Comparison of ENCODE assay signal across 8 cellular contexts in the genomic region with DNA sequence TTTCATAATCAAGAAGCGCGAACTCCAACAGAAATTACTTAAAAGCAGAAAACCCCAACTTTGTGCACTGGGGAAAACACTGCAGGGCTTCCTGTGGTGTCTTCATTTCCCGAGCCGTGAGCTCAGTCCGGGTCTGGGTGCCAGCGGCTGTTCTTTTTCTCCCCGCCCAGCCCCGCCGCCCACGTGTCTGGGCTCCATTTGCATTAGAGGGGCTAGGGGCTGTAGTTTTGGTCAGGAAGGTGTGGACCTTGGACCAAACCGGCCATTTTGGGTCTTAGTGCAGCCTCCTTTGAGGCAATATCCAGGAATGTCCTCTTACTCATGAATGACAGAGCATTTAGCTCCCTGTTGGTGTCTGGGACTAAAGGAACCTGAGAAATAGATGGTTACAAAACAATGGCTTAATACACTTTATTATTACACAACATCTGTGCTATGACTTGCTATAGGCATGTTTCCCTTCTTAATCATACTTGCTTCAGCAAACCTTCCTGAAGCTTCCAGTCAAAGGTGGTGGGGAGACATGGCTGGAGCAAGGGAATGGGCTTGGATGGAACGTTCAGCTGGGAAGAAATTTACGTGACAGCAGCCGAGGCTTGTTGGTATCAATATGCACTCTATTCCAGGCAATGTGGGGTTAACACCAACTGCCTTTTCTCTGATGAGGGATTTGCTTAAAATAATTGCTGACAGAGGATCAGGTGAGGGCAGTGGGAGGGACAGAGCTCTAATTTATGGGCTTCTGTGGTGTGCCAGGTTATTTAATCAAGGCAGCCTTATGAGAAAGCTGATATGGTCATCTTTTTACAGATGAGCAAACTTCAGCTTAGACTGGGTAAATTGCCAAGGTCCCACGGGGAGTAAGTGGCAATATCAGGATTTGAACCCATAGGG. TPM values are rescaled to one million over a fixed set of nuclear protein-coding genes. Genes with fewer than 3 reads are reported as not detected.
DNase-seq lines count a peak whose midpoint lies in the region; ATAC-seq lines count a peak whose summit lies in the region.

No MANE protein-coding gene starts in this region.

- peaks cover 13% of the 10 kb centered on the region for H3K36me3 Mint-ChIP-seq in T-helper 2 cell treated with Interferon-gamma antibody and Interleukin-4, amounts not matched to agents 5 μg/mL and 100 μg/mL, for 36 hours (ENCODE audit: low read depth)

- H3K4me1 Mint-ChIP-seq in T-helper 2 cell treated with Interferon-gamma antibody and Interleukin-4, amounts not matched to agents 5 μg/mL and 100 μg/mL, for 36 hours (ENCODE audit: low read depth): peaks cover 64% of the 10 kb centered on the region

- H3K27ac Mint-ChIP-seq in T-helper 2 cell treated with Interferon-gamma antibody and Interleukin-4, amounts not matched to agents 5 μg/mL and 100 μg/mL, for 36 hours: peak overlapping the region; percentile 23

- intact Hi-C loops in left colon (cut with DNase I, micrococcal nuclease): no loop called here

- peak; percentile 40 for ATAC-seq in left colon

- H3K27ac ChIP-seq in cingulate gyrus (ENCODE audit: low read depth, low read length): peak overlapping the region; percentile 95

- H3K4me3 Mint-ChIP-seq in T-helper 2 cell treated with Interferon-gamma antibody and Interleukin-4, amounts not matched to agents 5 μg/mL and 100 μg/mL, for 36 hours: peak overlapping the region; percentile 96

- H3K27me3 Mint-ChIP-seq in T-helper 2 cell treated with Interferon-gamma antibody and Interleukin-4, amounts not matched to agents 5 μg/mL and 100 μg/mL, for 36 hours (ENCODE audit: low read depth): peaks cover 15% of the 10 kb centered on the region

- peak; percentile 60 for DNase-seq in DMS53 (lab: John Stamatoyannopoulos, UW)
- no peak for DNase-seq in DMS53 treated with DMSO at 0.1 percent for 48 hours (lab: John Stamatoyannopoulos, UW; ENCODE audit: unreplicated experiment)
- DNase-seq in KG1 (lab: John Stamatoyannopoulos, UW): peak; percentile 57
- DNase-seq in T-helper 2 cell treated with Interferon-gamma antibody and Interleukin-4, amounts not matched to agents 5 μg/mL and 100 μg/mL, for 36 hours (ENCODE audit: low spot score): peak; percentile 47
- peak in 1 of 2 donors; percentile 56 for DNase-seq in left colon
- peak; percentile 50 for DNase-seq in stimulated activated CD4-positive, alpha-beta T cell treated with anti-CD3 and anti-CD28 coated beads, Interleukin-4, amount 100 ng/mL, for 1 hour
- no peak for DNase-seq in NCI-H2029 (lab: John Stamatoyannopoulos, UW)

- no peaks in the 10 kb centered on the region for H3K9me3 Mint-ChIP-seq in T-helper 2 cell treated with Interferon-gamma antibody and Interleukin-4, amounts not matched to agents 5 μg/mL and 100 μg/mL, for 36 hours

RNA-seq across cellular contexts. Expression of gene AGTRAP, which starts 1.1 kb away (rescaled TPM):
- 10 to 100 TPM; 12.3 to 16.7 TPM for total RNA-seq in left colon

RNA-seq across cellular contexts. Expression of gene C1orf167, which starts 25.0 kb away (rescaled TPM):
- not detected for total RNA-seq in left colon

RNA-seq across cellular contexts. Expression of gene DRAXIN, which starts 45.5 kb away (rescaled TPM):
- total RNA-seq in left colon: under 1 TPM; 0.06 to 0.11 TPM

RNA-seq across cellular contexts. Expression of gene MAD2L2, which starts 56.0 kb away (rescaled TPM):
- total RNA-seq in left colon: 1 to 10 TPM; 7.0 to 7.4 TPM

Comparison
In these comparisons a context has a peak if more than half of its experiments do, and no peak if none do; other contexts are left out.
1. DNase-seq: peak in DMS53 (single experiment), KG1 (single experiment), T-helper 2 cell treated with Interferon-gamma antibody and Interleukin-4, amounts not matched to agents 5 μg/mL and 100 μg/mL, for 36 hours (single experiment) and stimulated activated CD4-positive, alpha-beta T cell treated with anti-CD3 and anti-CD28 coated beads, Interleukin-4, amount 100 ng/mL, for 1 hour (single experiment); none in DMS53 treated with DMSO at 0.1 percent for 48 hours (single experiment) and NCI-H2029 (single experiment).